In genomic region chr7:44757739-44758138, GRCh38 we compare ENCODE assay signal across 15 cellular contexts. TPM values are rescaled to one million over a fixed set of nuclear protein-coding genes. Genes with fewer than 3 reads are reported as not detected.
DNase-seq lines count a peak whose midpoint lies in the region; ATAC-seq and TF ChIP-seq lines count a peak whose summit lies in the region.
"Had no signal": no experiment of that assay in that cellular context is flagged by ENCODE, and none has a peak within 500 bp of the region (broad histone marks: within the 10 kb centered on the region; RNA-seq: fewer than 3 reads in every experiment).

No MANE protein-coding gene starts in this region.

- no peaks in the 10 kb centered on the region for H3K9me3 Mint-ChIP-seq in stimulated activated naive B cell treated with anti-CD40 and anti-IgM and Interleukin-4, amounts not matched to agents 10 μg/mL and 1 μg/mL and 100 μg/mL, for 72 hours
- no peaks in the 10 kb centered on the region for H3K9me3 Mint-ChIP-seq in HFFc6
- H3K9me3 Mint-ChIP-seq: CD14-positive monocyte; CD8-positive, alpha-beta T cell; IgD-negative memory B cell had no signal

- H3K27me3 ChIP-seq in dorsolateral prefrontal cortex, result no peaks in the 10 kb centered on the region

- DNase-seq in D341Med (ENCODE audit: low spot score), result peak; percentile 18
- DNase-seq in GM13977 (ENCODE audit: low spot score), result peak; percentile 18
- DNase-seq in dorsolateral prefrontal cortex, result no peak
- DNase-seq in stimulated activated naive B cell treated with anti-CD40 and anti-IgM and Interleukin-4, amounts not matched to agents 10 μg/mL and 1 μg/mL and 100 μg/mL, for 72 hours, result no peak
- DNase-seq in ACHN, result no peak
- DNase-seq in DMS114 treated with DMSO at 0.1 percent for 48 hours (lab: John Stamatoyannopoulos, UW; ENCODE audit: unreplicated experiment), result no peak
- no peak for DNase-seq in HFFc6
- DNase-seq: CD8-positive, alpha-beta T cell; COR-L47; DMS53; GF-D8; KG1 had no signal

- intact Hi-C loops in dorsolateral prefrontal cortex (cut with DNase I), result loop anchor here in 1 of 2 donors (5.0 kb wide), 1 partner anchor 85 kb away; no protein-coding TSS in a partner anchor

- no peak for ATAC-seq in stimulated activated naive B cell treated with anti-CD40 and anti-IgM and Interleukin-4, amounts not matched to agents 10 μg/mL and 1 μg/mL and 100 μg/mL, for 72 hours (replicated peaks)
- ATAC-seq: CD8-positive, alpha-beta T cell; HCT116 had no signal

- in situ Hi-C loops in GM13977 (cut with MboI; ENCODE audit: low pct_unique_long_range_greater_than_20kb, low sequenced_read_pairs, unreplicated experiment) (no loop called here), ACHN (cut with HindIII; ENCODE audit: low pct_ligation_motif_present, low pct_unique_long_range_greater_than_20kb, low sequenced_read_pairs) (no loop called here)

- no peak overlapping the region for H3K4me3 ChIP-seq in dorsolateral prefrontal cortex

- H3K4me1 Mint-ChIP-seq in stimulated activated naive B cell treated with anti-CD40 and anti-IgM and Interleukin-4, amounts not matched to agents 10 μg/mL and 1 μg/mL and 100 μg/mL, for 72 hours, result peaks cover 15 to 39% of the 10 kb centered on the region in 2 donors
- H3K4me1 Mint-ChIP-seq in HFFc6 (ENCODE audit: low read depth), result no peaks in the 10 kb centered on the region

- no peak overlapping the region for H3K4me3 Mint-ChIP-seq in stimulated activated naive B cell treated with anti-CD40 and anti-IgM and Interleukin-4, amounts not matched to agents 10 μg/mL and 1 μg/mL and 100 μg/mL, for 72 hours
- H3K4me3 Mint-ChIP-seq in HFFc6, result no peak overlapping the region
- H3K4me3 Mint-ChIP-seq: CD14-positive monocyte; CD8-positive, alpha-beta T cell had no signal

- H3K27ac ChIP-seq in dorsolateral prefrontal cortex, result peak overlapping the region in 47 of 59 donors; percentile 16 to 84 (median 74)

- peak overlapping the region; percentile 51 for H3K27ac Mint-ChIP-seq in stimulated activated naive B cell treated with anti-CD40 and anti-IgM and Interleukin-4, amounts not matched to agents 10 μg/mL and 1 μg/mL and 100 μg/mL, for 72 hours
- no peak overlapping the region for H3K27ac Mint-ChIP-seq in HFFc6
- H3K27ac Mint-ChIP-seq: CD8-positive, alpha-beta T cell; IgD-negative memory B cell had no signal

- peaks cover 21 to 27% of the 10 kb centered on the region in 2 donors for H3K36me3 Mint-ChIP-seq in stimulated activated naive B cell treated with anti-CD40 and anti-IgM and Interleukin-4, amounts not matched to agents 10 μg/mL and 1 μg/mL and 100 μg/mL, for 72 hours
- peaks cover 5% of the 10 kb centered on the region for H3K36me3 Mint-ChIP-seq in HFFc6 (ENCODE audit: low read depth)

- no peaks in the 10 kb centered on the region for H3K27me3 Mint-ChIP-seq in stimulated activated naive B cell treated with anti-CD40 and anti-IgM and Interleukin-4, amounts not matched to agents 10 μg/mL and 1 μg/mL and 100 μg/mL, for 72 hours
- H3K27me3 Mint-ChIP-seq in HFFc6 (ENCODE audit: insufficient read depth), result peaks cover 2% of the 10 kb centered on the region
- H3K27me3 Mint-ChIP-seq: IgD-negative memory B cell had no signal

- TF ChIP-seq CTCF in GM13977 (IDR thresholded peaks at IDR 0.05; ENCODE audit: extremely low read depth, insufficient read depth, missing control alignments), result no peak
- no peak for TF ChIP-seq CTCF in dorsolateral prefrontal cortex (IDR thresholded peaks at IDR 0.05 in 54 of 56, conservative IDR thresholded peaks at IDR 0.05 in 2 of 56; ENCODE audit: low read depth in 1 of 56, partially characterized antibody in 56 of 56)
- no peak for TF ChIP-seq CTCF in HFFc6 (IDR thresholded peaks at IDR 0.05)

RNA-seq across cellular contexts. Expression of gene ZMIZ2, which starts 9.1 kb away (rescaled TPM):
- 100 to 1,000 TPM; 106 to 231 (median 160) TPM for total RNA-seq in dorsolateral prefrontal cortex
- 10 to 100 TPM; 33.2 to 42.4 (median 36.6) TPM for total RNA-seq in HFFc6 (2021; fragmentation: NEBNext Ultra II Directional; extraction: Animal tissue kit (Norgen Biotek cat#: 25700))

RNA-seq across cellular contexts. Expression of gene PPIA, which starts 38.7 kb away (rescaled TPM):
- total RNA-seq in dorsolateral prefrontal cortex, result 1,000 to 10,000 TPM in 90 of 120 experiments, 100 to 1,000 TPM in 30; 527 to 1,424 (median 1,151) TPM
- 1,000 to 10,000 TPM; 2,348 to 2,538 (median 2,460) TPM for total RNA-seq in HFFc6 (2021; fragmentation: NEBNext Ultra II Directional; extraction: Animal tissue kit (Norgen Biotek cat#: 25700))

Comparison
In these comparisons a context has a peak if more than half of its experiments do, and no peak if none do; other contexts are left out.
1. DNase-seq: peak in D341Med (single experiment) and GM13977 (single experiment); none in dorsolateral prefrontal cortex (0 of 10), stimulated activated naive B cell treated with anti-CD40 and anti-IgM and Interleukin-4, amounts not matched to agents 10 μg/mL and 1 μg/mL and 100 μg/mL, for 72 hours (single experiment), ACHN (single experiment), DMS114 treated with DMSO at 0.1 percent for 48 hours (single experiment) and HFFc6 (single experiment).